ENCODE assay signal across 1 cellular context in the genomic region with DNA sequence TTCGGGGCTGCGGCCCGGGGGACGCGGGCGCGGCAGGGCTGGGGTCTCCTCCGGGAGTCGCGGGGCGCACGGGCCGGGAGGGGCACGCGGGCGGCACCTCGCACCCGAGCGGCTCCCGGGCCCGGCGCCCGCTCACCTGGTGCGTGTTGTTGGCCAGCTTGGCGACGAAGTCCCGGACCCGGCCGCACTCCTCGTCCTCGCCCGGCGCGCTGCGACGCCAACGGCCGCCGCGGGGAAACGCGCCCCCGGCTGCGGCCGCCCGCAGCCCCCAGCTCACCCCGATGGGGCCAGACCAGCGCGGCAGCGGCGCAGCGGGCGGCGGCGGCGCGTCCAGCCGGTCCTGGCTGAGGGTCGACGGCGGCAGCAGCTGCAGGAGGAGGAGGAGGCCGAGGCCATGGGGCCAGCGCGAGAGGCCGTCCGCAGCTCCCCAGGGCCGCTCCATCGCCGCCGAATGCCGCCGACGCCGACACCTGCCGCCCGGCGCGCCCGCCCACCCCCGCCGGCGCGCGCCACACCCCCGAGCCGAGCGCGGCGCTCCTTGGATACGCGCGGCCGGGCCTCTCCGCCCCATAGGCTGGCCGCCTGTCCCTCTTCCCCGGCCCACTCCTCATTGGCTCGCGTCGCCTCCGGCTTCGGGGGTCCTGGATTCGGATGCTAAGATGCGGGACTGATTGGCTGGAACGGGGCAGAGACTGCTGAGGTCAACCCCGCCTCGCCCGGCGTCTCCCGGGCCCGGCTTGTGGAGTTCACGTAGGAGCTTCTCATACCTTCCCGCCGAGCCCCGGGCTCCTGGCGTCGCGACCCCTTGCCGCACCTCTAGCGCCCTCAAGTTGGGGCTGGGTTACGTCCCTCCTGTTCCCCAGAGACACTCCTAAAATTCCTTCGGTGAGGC.
TF ChIP-seq lines count a peak whose summit lies in the region.

SORT1 (minus strand) TSS at position 468 of the 892 bp plus-strand sequence; CDS start at position 442, 26 bp downstream.

TF ChIP-seq in HepG2, 621 proteins besides CTCF, POLR2A, EP300 and RAD21 (continued from another document and continues in another):
- no peak for TF ChIP-seq HNRNPH1 (optimal IDR thresholded peaks at IDR 0.05; ENCODE audit: low read depth, low read length)
- TF ChIP-seq ZNF10 (CRISPR knock-in tag; IDR thresholded peaks at IDR 0.05; ENCODE audit: borderline replicate concordance, low read depth) = no peak
- TF ChIP-seq CCDC6 (CRISPR knock-in tag; IDR thresholded peaks at IDR 0.05) = no peak
- TF ChIP-seq ZFP36L1 (CRISPR knock-in tag; IDR thresholded peaks at IDR 0.05) = no peak
- TF ChIP-seq ZNF207 (IDR thresholded peaks at IDR 0.05; ENCODE audit: borderline replicate concordance) = no peak
- TF ChIP-seq, protein P1, sequence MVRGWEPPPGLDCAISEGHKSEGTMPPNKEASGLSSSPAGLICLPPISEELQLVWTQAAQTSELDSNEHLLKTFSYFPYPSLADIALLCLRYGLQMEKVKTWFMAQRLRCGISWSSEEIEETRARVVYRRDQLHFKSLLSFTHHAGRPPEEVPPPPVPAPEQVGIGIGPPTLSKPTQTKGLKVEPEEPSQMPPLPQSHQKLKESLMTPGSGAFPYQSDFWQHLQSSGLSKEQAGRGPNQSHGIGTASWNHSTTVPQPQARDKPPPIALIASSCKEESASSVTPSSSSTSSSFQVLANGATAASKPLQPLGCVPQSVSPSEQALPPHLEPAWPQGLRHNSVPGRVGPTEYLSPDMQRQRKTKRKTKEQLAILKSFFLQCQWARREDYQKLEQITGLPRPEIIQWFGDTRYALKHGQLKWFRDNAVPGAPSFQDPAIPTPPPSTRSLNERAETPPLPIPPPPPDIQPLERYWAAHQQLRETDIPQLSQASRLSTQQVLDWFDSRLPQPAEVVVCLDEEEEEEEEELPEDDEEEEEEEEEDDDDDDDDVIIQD (CRISPR knock-in tag; IDR thresholded peaks at IDR 0.05; ENCODE audit: low read depth) = peak; percentile 37; the same call in 1 of the 2 replicates
- TF ChIP-seq ZNF562 (CRISPR knock-in tag; IDR thresholded peaks at IDR 0.05; ENCODE audit: borderline replicate concordance) = no peak
- TF ChIP-seq, protein P2, sequence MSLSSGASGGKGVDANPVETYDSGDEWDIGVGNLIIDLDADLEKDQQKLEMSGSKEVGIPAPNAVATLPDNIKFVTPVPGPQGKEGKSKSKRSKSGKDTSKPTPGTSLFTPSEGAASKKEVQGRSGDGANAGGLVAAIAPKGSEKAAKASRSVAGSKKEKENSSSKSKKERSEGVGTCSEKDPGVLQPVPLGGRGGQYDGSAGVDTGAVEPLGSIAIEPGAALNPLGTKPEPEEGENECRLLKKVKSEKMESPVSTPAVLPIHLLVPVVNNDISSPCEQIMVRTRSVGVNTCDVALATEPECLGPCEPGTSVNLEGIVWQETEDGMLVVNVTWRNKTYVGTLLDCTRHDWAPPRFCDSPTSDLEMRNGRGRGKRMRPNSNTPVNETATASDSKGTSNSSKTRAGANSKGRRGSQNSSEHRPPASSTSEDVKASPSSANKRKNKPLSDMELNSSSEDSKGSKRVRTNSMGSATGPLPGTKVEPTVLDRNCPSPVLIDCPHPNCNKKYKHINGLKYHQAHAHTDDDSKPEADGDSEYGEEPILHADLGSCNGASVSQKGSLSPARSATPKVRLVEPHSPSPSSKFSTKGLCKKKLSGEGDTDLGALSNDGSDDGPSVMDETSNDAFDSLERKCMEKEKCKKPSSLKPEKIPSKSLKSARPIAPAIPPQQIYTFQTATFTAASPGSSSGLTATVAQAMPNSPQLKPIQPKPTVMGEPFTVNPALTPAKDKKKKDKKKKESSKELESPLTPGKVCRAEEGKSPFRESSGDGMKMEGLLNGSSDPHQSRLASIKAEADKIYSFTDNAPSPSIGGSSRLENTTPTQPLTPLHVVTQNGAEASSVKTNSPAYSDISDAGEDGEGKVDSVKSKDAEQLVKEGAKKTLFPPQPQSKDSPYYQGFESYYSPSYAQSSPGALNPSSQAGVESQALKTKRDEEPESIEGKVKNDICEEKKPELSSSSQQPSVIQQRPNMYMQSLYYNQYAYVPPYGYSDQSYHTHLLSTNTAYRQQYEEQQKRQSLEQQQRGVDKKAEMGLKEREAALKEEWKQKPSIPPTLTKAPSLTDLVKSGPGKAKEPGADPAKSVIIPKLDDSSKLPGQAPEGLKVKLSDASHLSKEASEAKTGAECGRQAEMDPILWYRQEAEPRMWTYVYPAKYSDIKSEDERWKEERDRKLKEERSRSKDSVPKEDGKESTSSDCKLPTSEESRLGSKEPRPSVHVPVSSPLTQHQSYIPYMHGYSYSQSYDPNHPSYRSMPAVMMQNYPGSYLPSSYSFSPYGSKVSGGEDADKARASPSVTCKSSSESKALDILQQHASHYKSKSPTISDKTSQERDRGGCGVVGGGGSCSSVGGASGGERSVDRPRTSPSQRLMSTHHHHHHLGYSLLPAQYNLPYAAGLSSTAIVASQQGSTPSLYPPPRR (CRISPR knock-in tag; IDR thresholded peaks at IDR 0.05; ENCODE audit: borderline replicate concordance) = no peak
- TF ChIP-seq, protein P3, sequence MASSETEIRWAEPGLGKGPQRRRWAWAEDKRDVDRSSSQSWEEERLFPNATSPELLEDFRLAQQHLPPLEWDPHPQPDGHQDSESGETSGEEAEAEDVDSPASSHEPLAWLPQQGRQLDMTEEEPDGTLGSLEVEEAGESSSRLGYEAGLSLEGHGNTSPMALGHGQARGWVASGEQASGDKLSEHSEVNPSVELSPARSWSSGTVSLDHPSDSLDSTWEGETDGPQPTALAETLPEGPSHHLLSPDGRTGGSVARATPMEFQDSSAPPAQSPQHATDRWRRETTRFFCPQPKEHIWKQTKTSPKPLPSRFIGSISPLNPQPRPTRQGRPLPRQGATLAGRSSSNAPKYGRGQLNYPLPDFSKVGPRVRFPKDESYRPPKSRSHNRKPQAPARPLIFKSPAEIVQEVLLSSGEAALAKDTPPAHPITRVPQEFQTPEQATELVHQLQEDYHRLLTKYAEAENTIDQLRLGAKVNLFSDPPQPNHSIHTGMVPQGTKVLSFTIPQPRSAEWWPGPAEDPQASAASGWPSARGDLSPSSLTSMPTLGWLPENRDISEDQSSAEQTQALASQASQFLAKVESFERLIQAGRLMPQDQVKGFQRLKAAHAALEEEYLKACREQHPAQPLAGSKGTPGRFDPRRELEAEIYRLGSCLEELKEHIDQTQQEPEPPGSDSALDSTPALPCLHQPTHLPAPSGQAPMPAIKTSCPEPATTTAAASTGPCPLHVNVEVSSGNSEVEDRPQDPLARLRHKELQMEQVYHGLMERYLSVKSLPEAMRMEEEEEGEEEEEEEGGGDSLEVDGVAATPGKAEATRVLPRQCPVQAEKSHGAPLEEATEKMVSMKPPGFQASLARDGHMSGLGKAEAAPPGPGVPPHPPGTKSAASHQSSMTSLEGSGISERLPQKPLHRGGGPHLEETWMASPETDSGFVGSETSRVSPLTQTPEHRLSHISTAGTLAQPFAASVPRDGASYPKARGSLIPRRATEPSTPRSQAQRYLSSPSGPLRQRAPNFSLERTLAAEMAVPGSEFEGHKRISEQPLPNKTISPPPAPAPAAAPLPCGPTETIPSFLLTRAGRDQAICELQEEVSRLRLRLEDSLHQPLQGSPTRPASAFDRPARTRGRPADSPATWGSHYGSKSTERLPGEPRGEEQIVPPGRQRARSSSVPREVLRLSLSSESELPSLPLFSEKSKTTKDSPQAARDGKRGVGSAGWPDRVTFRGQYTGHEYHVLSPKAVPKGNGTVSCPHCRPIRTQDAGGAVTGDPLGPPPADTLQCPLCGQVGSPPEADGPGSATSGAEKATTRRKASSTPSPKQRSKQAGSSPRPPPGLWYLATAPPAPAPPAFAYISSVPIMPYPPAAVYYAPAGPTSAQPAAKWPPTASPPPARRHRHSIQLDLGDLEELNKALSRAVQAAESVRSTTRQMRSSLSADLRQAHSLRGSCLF (CRISPR knock-in tag; IDR thresholded peaks at IDR 0.05; ENCODE audit: borderline replicate concordance) = no peak
- no peak for TF ChIP-seq ZNF550 (CRISPR knock-in tag; IDR thresholded peaks at IDR 0.05; ENCODE audit: borderline replicate concordance)
- TF ChIP-seq TCF7L2 (IDR thresholded peaks at IDR 0.05; ENCODE audit: low read depth, low read length) = no peak
- no peak for TF ChIP-seq ZNF230 (CRISPR knock-in tag; IDR thresholded peaks at IDR 0.05)
- no peak for TF ChIP-seq TARDBP (CRISPR knock-in tag; IDR thresholded peaks at IDR 0.05)
- TF ChIP-seq HDAC1 (CRISPR knock-in tag; IDR thresholded peaks at IDR 0.05) = peak; percentile 71
- peak; percentile 65; the same call in 1 of the 2 replicates for TF ChIP-seq NFATC3 (CRISPR knock-in tag; IDR thresholded peaks at IDR 0.05)
- TF ChIP-seq, protein P4, sequence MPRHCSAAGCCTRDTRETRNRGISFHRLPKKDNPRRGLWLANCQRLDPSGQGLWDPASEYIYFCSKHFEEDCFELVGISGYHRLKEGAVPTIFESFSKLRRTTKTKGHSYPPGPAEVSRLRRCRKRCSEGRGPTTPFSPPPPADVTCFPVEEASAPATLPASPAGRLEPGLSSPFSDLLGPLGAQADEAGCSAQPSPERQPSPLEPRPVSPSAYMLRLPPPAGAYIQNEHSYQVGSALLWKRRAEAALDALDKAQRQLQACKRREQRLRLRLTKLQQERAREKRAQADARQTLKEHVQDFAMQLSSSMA (CRISPR knock-in tag; IDR thresholded peaks at IDR 0.05) = no peak
- TF ChIP-seq ARID5B (CRISPR knock-in tag; IDR thresholded peaks at IDR 0.05) = no peak; the same call in 1 of the 2 replicates
- no peak for TF ChIP-seq SMC3 (IDR thresholded peaks at IDR 0.05; ENCODE audit: low read length)
- TF ChIP-seq ZNF792 (CRISPR knock-in tag; IDR thresholded peaks at IDR 0.05) = 0 out of 2 replicates have a peak, but pooled peaks have one; percentile 49
- no peak for TF ChIP-seq ZNF614 (CRISPR knock-in tag; IDR thresholded peaks at IDR 0.05; ENCODE audit: borderline replicate concordance)
- no peak for TF ChIP-seq STAT5B (CRISPR knock-in tag; IDR thresholded peaks at IDR 0.05)
- TF ChIP-seq TBX2 (CRISPR knock-in tag; IDR thresholded peaks at IDR 0.05; ENCODE audit: borderline replicate concordance) = peak; percentile 66
- TF ChIP-seq, protein P5, sequence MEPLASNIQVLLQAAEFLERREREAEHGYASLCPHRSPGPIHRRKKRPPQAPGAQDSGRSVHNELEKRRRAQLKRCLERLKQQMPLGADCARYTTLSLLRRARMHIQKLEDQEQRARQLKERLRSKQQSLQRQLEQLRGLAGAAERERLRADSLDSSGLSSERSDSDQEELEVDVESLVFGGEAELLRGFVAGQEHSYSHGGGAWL (CRISPR knock-in tag; IDR thresholded peaks at IDR 0.05) = no peak
- TF ChIP-seq NFYB (CRISPR knock-in tag; IDR thresholded peaks at IDR 0.05) = peak; percentile 92
- TF ChIP-seq ZNF276 (CRISPR knock-in tag; IDR thresholded peaks at IDR 0.05; ENCODE audit: low read depth) = no peak
- no peak; the same call in 1 of the 2 replicates for TF ChIP-seq ZNF772 (CRISPR knock-in tag; IDR thresholded peaks at IDR 0.05)
- TF ChIP-seq AGO1 (IDR thresholded peaks at IDR 0.05; ENCODE audit: low read depth, low read length, poor library complexity, severe bottlenecking) = no peak
- peak; percentile 41; the same call in 1 of the 2 replicates for TF ChIP-seq ZFP1 (CRISPR knock-in tag; IDR thresholded peaks at IDR 0.05)
- TF ChIP-seq ZFP36 (IDR thresholded peaks at IDR 0.05; ENCODE audit: borderline replicate concordance, low read depth, low read length, partially characterized antibody) = no peak
- no peak for TF ChIP-seq ZNF761 (CRISPR knock-in tag; conservative IDR thresholded peaks at IDR 0.05)
- no peak for TF ChIP-seq ZNF180 (CRISPR knock-in tag; IDR thresholded peaks at IDR 0.05; ENCODE audit: borderline replicate concordance, low read depth)
- no peak for TF ChIP-seq KDM3A (CRISPR knock-in tag; IDR thresholded peaks at IDR 0.05; ENCODE audit: low read depth)
- TF ChIP-seq EHMT2 (IDR thresholded peaks at IDR 0.05; ENCODE audit: borderline replicate concordance, low read depth, low read length) = no peak
- TF ChIP-seq, protein P6, sequence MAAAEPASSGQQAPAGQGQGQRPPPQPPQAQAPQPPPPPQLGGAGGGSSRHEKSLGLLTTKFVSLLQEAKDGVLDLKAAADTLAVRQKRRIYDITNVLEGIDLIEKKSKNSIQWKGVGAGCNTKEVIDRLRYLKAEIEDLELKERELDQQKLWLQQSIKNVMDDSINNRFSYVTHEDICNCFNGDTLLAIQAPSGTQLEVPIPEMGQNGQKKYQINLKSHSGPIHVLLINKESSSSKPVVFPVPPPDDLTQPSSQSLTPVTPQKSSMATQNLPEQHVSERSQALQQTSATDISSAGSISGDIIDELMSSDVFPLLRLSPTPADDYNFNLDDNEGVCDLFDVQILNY (CRISPR knock-in tag; conservative IDR thresholded peaks at IDR 0.05) = no peak; the same call in 1 of the 2 replicates
- TF ChIP-seq SIN3A (IDR thresholded peaks at IDR 0.05; ENCODE audit: borderline replicate concordance, low read depth, low read length) = peak; percentile 79; the same call in 1 of the 2 replicates
